22 cellular contexts compared by ENCODE assay signal in genomic region chr2:25517701-25518100, GRCh38.
DNase-seq lines count a peak whose midpoint lies in the region; ATAC-seq and TF ChIP-seq lines count a peak whose summit lies in the region.
"Had no signal": no experiment of that assay in that cellular context is flagged by ENCODE, and none has a peak within 500 bp of the region (broad histone marks: within the 10 kb centered on the region; RNA-seq: fewer than 3 reads in every experiment).

No MANE protein-coding gene starts in this region.

- H3K4me3 Mint-ChIP-seq in MCF 10A (ENCODE audit: unreplicated experiment) (no peak overlapping the region), natural killer cell (no peak overlapping the region)
- H3K4me3 Mint-ChIP-seq: CD4-positive, alpha-beta T cell had no signal

- no peak for DNase-seq in MCF 10A (ENCODE audit: unreplicated experiment)
- no peak for DNase-seq in breast epithelium (ENCODE audit: low spot score in 2 of 2)
- DNase-seq in RPMI7951 (ENCODE audit: low read depth): peak; percentile 21
- DNase-seq in foreskin melanocyte: peak; percentile 93
- no peak for DNase-seq in tibial nerve (ENCODE audit: low spot score in 2 of 2)
- DNase-seq in natural killer cell: no peak
- no peak for DNase-seq in DMS79 treated with DMSO at 0.1 percent for 48 hours (lab: John Stamatoyannopoulos, UW)
- DNase-seq in DMS53 treated with DMSO at 0.1 percent for 48 hours (lab: John Stamatoyannopoulos, UW; ENCODE audit: unreplicated experiment): no peak
- DNase-seq: 8988T; CD4-positive, alpha-beta T cell; DMS53; H7; MM.1S; NCI-H1092 treated with DMSO at 0.1 percent for 48 hours; NCI-H146; NCI-H2081; NCI-H2171 treated with DMSO at 0.1 percent for 48 hours; NCI-H748 treated with DMSO at 0.1 percent for 48 hours; NK-92 treated with Interleukin-12 subunit alpha and Interleukin-12 subunit beta, amount 100 ng/mL, for 24 hours; OCI-M1; RPMI8226; SIG-M5 had no signal

- no peak for TF ChIP-seq EP300 in tibial nerve (IDR thresholded peaks at IDR 0.05)

- no peak overlapping the region for H3K4me3 ChIP-seq in breast epithelium
- no peak overlapping the region for H3K4me3 ChIP-seq in tibial nerve

- no peak for ATAC-seq in natural killer cell

- no peak for TF ChIP-seq CTCF in MCF 10A (IDR thresholded peaks at IDR 0.05; ENCODE audit: unreplicated experiment)
- no peak for TF ChIP-seq CTCF in breast epithelium (IDR thresholded peaks at IDR 0.05)
- no peak for TF ChIP-seq CTCF in tibial nerve (IDR thresholded peaks at IDR 0.05)
- TF ChIP-seq CTCF in natural killer cell (IDR thresholded peaks at IDR 0.05): no peak

- peak overlapping the region; percentile 91 for H3K27ac Mint-ChIP-seq in MCF 10A (ENCODE audit: low read depth, unreplicated experiment)
- H3K27ac Mint-ChIP-seq in natural killer cell: no peak overlapping the region
- H3K27ac Mint-ChIP-seq: CD4-positive, alpha-beta T cell had no signal

- no TSS peak for BruUV-seq in MCF 10A (replicated peaks; lab: Mats Ljungman, UMichigan)

- H3K27me3 Mint-ChIP-seq in MCF 10A (ENCODE audit: insufficient read depth, unreplicated experiment) (no peaks in the 10 kb centered on the region), natural killer cell (ENCODE audit: low read depth in 2 of 2) (peaks cover 0 to under 1% of the 10 kb centered on the region in 2 donors)
- H3K27me3 Mint-ChIP-seq: CD4-positive, alpha-beta T cell had no signal

- H3K9me3 Mint-ChIP-seq in MCF 10A (ENCODE audit: unreplicated experiment): no peaks in the 10 kb centered on the region
- H3K9me3 Mint-ChIP-seq in natural killer cell: no peaks in the 10 kb centered on the region
- H3K9me3 Mint-ChIP-seq: CD4-positive, alpha-beta T cell had no signal

- intact Hi-C loops in MCF 10A (cut with micrococcal nuclease) (no loop called here), breast epithelium (cut with DNase I; ENCODE audit: low total_unique reads) (no loop called here), natural killer cell (cut with micrococcal nuclease) (no loop called here)

- 60 to 67% methylated on average over 4 of the region's 4 CpGs for WGBS in tibial nerve, 2 donors

- H3K27me3 ChIP-seq in breast epithelium (no peaks in the 10 kb centered on the region), tibial nerve (no peaks in the 10 kb centered on the region)

- H3K4me1 ChIP-seq in breast epithelium (no peaks in the 10 kb centered on the region), tibial nerve (peaks cover 0 to 15% (median 4%) of the 10 kb centered on the region in 4 donors)

- CTCF ChIA-PET in MCF 10A (lab: Yijun Ruan, JAX): no interaction called here

- H3K36me3 Mint-ChIP-seq in MCF 10A (ENCODE audit: insufficient read depth, unreplicated experiment): no peaks in the 10 kb centered on the region
- no peaks in the 10 kb centered on the region for H3K36me3 Mint-ChIP-seq in natural killer cell

- H3K36me3 ChIP-seq in breast epithelium (no peaks in the 10 kb centered on the region), tibial nerve (no peaks in the 10 kb centered on the region)

- peaks cover 30% of the 10 kb centered on the region for H3K4me1 Mint-ChIP-seq in MCF 10A (ENCODE audit: insufficient read depth, unreplicated experiment)
- H3K4me1 Mint-ChIP-seq in natural killer cell: peaks cover 24 to 30% of the 10 kb centered on the region in 2 donors

- TF ChIP-seq POLR2A in breast epithelium (IDR thresholded peaks at IDR 0.05) (no peak), tibial nerve (IDR thresholded peaks at IDR 0.05) (no peak)

- H3K27ac ChIP-seq in breast epithelium (no peak overlapping the region), tibial nerve (no peak overlapping the region)

- POLR2A ChIA-PET in MCF 10A (lab: Yijun Ruan, JAX): no interaction called here

- no peaks in the 10 kb centered on the region for H3K9me3 ChIP-seq in breast epithelium
- no peaks in the 10 kb centered on the region for H3K9me3 ChIP-seq in tibial nerve

Comparison
In these comparisons a context has a peak if more than half of its experiments do, and no peak if none do; other contexts are left out.
1. DNase-seq: peak in RPMI7951 (single experiment) and foreskin melanocyte (single experiment); none in MCF 10A (single experiment), breast epithelium (0 of 2), tibial nerve (0 of 2), natural killer cell (single experiment), DMS79 treated with DMSO at 0.1 percent for 48 hours (single experiment) and DMS53 treated with DMSO at 0.1 percent for 48 hours (single experiment).